In the genomic region with DNA sequence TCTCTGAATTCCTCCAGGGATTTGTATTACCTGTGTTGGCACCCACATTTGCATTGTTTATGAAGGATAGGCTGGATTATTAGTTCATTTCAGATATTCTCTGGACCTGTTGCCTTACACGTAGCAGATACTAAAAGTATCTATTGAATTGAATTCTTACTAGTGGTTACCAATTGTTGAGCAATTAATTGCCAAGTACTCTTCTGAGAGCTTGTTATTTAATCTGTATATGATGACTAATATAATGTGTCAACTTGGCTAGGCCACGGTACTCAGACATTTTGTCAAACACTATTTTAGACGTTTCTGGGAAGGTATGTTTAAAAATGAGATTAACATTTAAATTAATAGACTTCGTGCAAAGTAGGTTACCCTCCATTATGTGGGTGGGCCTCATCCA, we compare ENCODE assay signal across 22 cellular contexts. TPM values are rescaled to one million over a fixed set of nuclear protein-coding genes. Genes with fewer than 3 reads are reported as not detected.
DNase-seq lines count a peak whose midpoint lies in the region; FAIRE-seq and TF ChIP-seq lines count a peak whose summit lies in the region.
"Had no signal": no experiment of that assay in that cellular context is flagged by ENCODE, and none has a peak within 500 bp of the region (broad histone marks: within the 10 kb centered on the region; RNA-seq: fewer than 3 reads in every experiment).

No MANE protein-coding gene starts in this region.

- H2BK5ac ChIP-seq in mesenchymal stem cell (ENCODE audit: low read depth, low read length, poor library complexity, severe bottlenecking) = no peak overlapping the region

- H4K91ac ChIP-seq in mesenchymal stem cell (ENCODE audit: low read length) = no peak overlapping the region

- H3K4me2 ChIP-seq in mesenchymal stem cell (ENCODE audit: low read length, poor library complexity, severe bottlenecking) = no peak overlapping the region

- H2AFZ ChIP-seq in mesenchymal stem cell (ENCODE audit: low read depth, low read length) = no peak overlapping the region

- H3K4me3 ChIP-seq in epithelial cell of esophagus (ENCODE audit: low read length) (no peak overlapping the region), mesenchymal stem cell (ENCODE audit: insufficient read depth in 1 of 2, low read depth in 1 of 2, low read length in 2 of 2) (no peak overlapping the region)
- H3K4me3 ChIP-seq: K562 had no signal

- no peak overlapping the region for H3K23ac ChIP-seq in mesenchymal stem cell (ENCODE audit: low read length in 2 of 2)

- peaks cover 1% of the 10 kb centered on the region for H3K4me1 ChIP-seq in mesenchymal stem cell (ENCODE audit: control insufficient read depth, insufficient read depth, low read depth, low read length)
- H3K4me1 ChIP-seq: BE2C had no signal

- H3K9ac ChIP-seq in mesenchymal stem cell (ENCODE audit: low read length) = no peak overlapping the region

- H3K27ac ChIP-seq in mesenchymal stem cell (ENCODE audit: low read length, poor library complexity, severe bottlenecking) = no peak overlapping the region
- H3K27ac ChIP-seq: HL-60 had no signal

- no peaks in the 10 kb centered on the region for H3K79me1 ChIP-seq in mesenchymal stem cell (replicated peaks; ENCODE audit: low read length, poor library complexity, severe bottlenecking)

- H3K27me3 ChIP-seq in mesenchymal stem cell (ENCODE audit: control insufficient read depth in 1 of 2, insufficient read depth in 1 of 2, low read length in 2 of 2) = no peaks in the 10 kb centered on the region
- H3K27me3 ChIP-seq: BE2C had no signal

- H2BK12ac ChIP-seq in mesenchymal stem cell (ENCODE audit: low read length in 2 of 2) = no peak overlapping the region

- H3K14ac ChIP-seq in mesenchymal stem cell (ENCODE audit: low read length in 2 of 2) = no peak overlapping the region

- no peaks in the 10 kb centered on the region for H3K36me3 ChIP-seq in mesenchymal stem cell (ENCODE audit: control insufficient read depth in 1 of 2, insufficient read depth in 2 of 2, low read depth in 1 of 2, low read length in 2 of 2)
- H3K36me3 ChIP-seq: BE2C had no signal

- H3K4ac ChIP-seq in mesenchymal stem cell (ENCODE audit: low read depth in 1 of 2, low read length in 2 of 2) = no peak overlapping the region

- peak overlapping the region; percentile 43 for H2AK5ac ChIP-seq in mesenchymal stem cell (ENCODE audit: low read length, severe bottlenecking)

- TF ChIP-seq CTCF in epithelial cell of esophagus (IDR thresholded peaks at IDR 0.05; ENCODE audit: insufficient read depth, low read depth, low read length, missing control alignments) = no peak

- no peak overlapping the region for H3K18ac ChIP-seq in mesenchymal stem cell (ENCODE audit: low read depth in 1 of 2, low read length in 2 of 2)

- WGBS in mesenchymal stem cell = 75% methylated on average over 3 of the region's 4 CpGs

- H2BK120ac ChIP-seq in mesenchymal stem cell (ENCODE audit: low read depth, low read length) = no peak overlapping the region

- no peak overlapping the region for H2BK15ac ChIP-seq in mesenchymal stem cell (ENCODE audit: low read depth, poor library complexity, severe bottlenecking)

- no peaks in the 10 kb centered on the region for H3K9me3 ChIP-seq in mesenchymal stem cell (ENCODE audit: control insufficient read depth, low read length)
- H3K9me3 ChIP-seq: BE2C had no signal

- intact Hi-C loops in posterior vena cava (cut with DNase I) = no loop called here

- no peak overlapping the region for H4K8ac ChIP-seq in mesenchymal stem cell (ENCODE audit: low read length)

- peak; percentile 41 for DNase-seq in HCEC 1CT
- no peak for DNase-seq in RCC 7860 (ENCODE audit: low spot score)
- DNase-seq in epithelial cell of esophagus (ENCODE audit: low read depth) = peak; percentile 42
- no peak for DNase-seq in mesenchymal stem cell
- no peak for DNase-seq in NCI-H2081 (lab: John Stamatoyannopoulos, UW)
- DNase-seq in posterior vena cava (ENCODE audit: low spot score) = no peak
- no peak for DNase-seq in NCI-H2029 treated with DMSO at 0.1 percent for 48 hours (lab: John Stamatoyannopoulos, UW)
- DNase-seq: BE2C; C1 segment of cervical spinal cord; CD4-positive, CD25-positive, alpha-beta regulatory T cell; CD8-positive, alpha-beta memory T cell; COR-L47; DMS79 treated with DMSO at 0.1 percent for 48 hours; GF-D8; H9 had no signal

- peak; percentile 14 for FAIRE-seq in RCC 7860 (lab: Jason Lieb, UNC)
- FAIRE-seq: D721Med, H1, HTR-8/SVneo, K562 had no signal

RNA-seq across cellular contexts. Expression of a gene that starts 2.5 kb away (rescaled TPM):
- polyA plus RNA-seq in mesenchymal stem cell (2013, experiment 1 of 2) = not detected
- polyA plus RNA-seq in mesenchymal stem cell (2013, experiment 2 of 2) = not detected
- not detected for total RNA-seq in posterior vena cava
- total RNA-seq: A172; CD4-positive, CD25-positive, alpha-beta regulatory T cell; CD8-positive, alpha-beta memory T cell; H1; H9; IMR-90; K562 had no signal
- polyA plus RNA-seq: CD4-positive, CD25-positive, alpha-beta regulatory T cell; CD8-positive, alpha-beta memory T cell; H1; IMR-90; K562 had no signal

Comparison
In these comparisons a context has a peak if more than half of its experiments do, and no peak if none do; other contexts are left out.
1. DNase-seq: peak in HCEC 1CT (single experiment) and epithelial cell of esophagus (single experiment); none in RCC 7860 (single experiment), mesenchymal stem cell (single experiment), NCI-H2081 (0 of 2), posterior vena cava (single experiment) and NCI-H2029 treated with DMSO at 0.1 percent for 48 hours (single experiment).